In genomic region chr3:141795311-141795710, GRCh38 we compare ENCODE assay signal across 15 cellular contexts. TPM values are rescaled to one million over a fixed set of nuclear protein-coding genes. Genes with fewer than 3 reads are reported as not detected.
DNase-seq lines count a peak whose midpoint lies in the region; ATAC-seq and TF ChIP-seq lines count a peak whose summit lies in the region.
"Had no signal": no experiment of that assay in that cellular context is flagged by ENCODE, and none has a peak within 500 bp of the region (broad histone marks: within the 10 kb centered on the region; RNA-seq: fewer than 3 reads in every experiment).

No MANE protein-coding gene starts in this region.

- no peak overlapping the region for H4K5ac ChIP-seq in mesendoderm (ENCODE audit: low read length)

- TF ChIP-seq CTCF in activated CD8-positive, alpha-beta T cell treated with anti-CD3 and anti-CD28 coated beads for 36 hours (IDR thresholded peaks at IDR 0.05), result no peak
- TF ChIP-seq CTCF in thyroid gland (IDR thresholded peaks at IDR 0.05) (no peak), left ventricle myocardium inferior (IDR thresholded peaks at IDR 0.05; ENCODE audit: borderline replicate concordance) (no peak)

- H3K4me3 ChIP-seq in mesendoderm (ENCODE audit: low read length) (no peak overlapping the region), thyroid gland (replicated peaks in 1 of 3) (no peak overlapping the region), left ventricle myocardium inferior (no peak overlapping the region)
- H3K4me3 ChIP-seq: heart right ventricle, pancreas, testis had no signal

- H3K4me3 Mint-ChIP-seq in activated CD8-positive, alpha-beta T cell treated with anti-CD3 and anti-CD28 coated beads for 36 hours, result no peak overlapping the region
- no peak overlapping the region for H3K4me3 Mint-ChIP-seq in activated CD8-positive, alpha-beta T cell treated with anti-CD3 and anti-CD28 coated beads, Interleukin-2, amount 10 ng/mL, durations not matched to agents 7 days and 5 days
- H3K4me3 Mint-ChIP-seq in activated T-cell treated with anti-CD3 and anti-CD28 coated beads, Interleukin-2, amount 50 U/mL, for 24 hours, result peak overlapping the region; percentile 84

- H3K27ac Mint-ChIP-seq in activated CD8-positive, alpha-beta T cell treated with anti-CD3 and anti-CD28 coated beads for 36 hours, result peak overlapping the region; percentile 99
- no peak overlapping the region for H3K27ac Mint-ChIP-seq in activated CD8-positive, alpha-beta T cell treated with anti-CD3 and anti-CD28 coated beads, Interleukin-2, amount 10 ng/mL, durations not matched to agents 7 days and 5 days
- peak overlapping the region; percentile 44 for H3K27ac Mint-ChIP-seq in activated T-cell treated with anti-CD3 and anti-CD28 coated beads, Interleukin-2, amount 50 U/mL, for 24 hours

- H3K4me1 ChIP-seq in mesendoderm (ENCODE audit: control insufficient read depth, low read depth, low read length) (peaks cover 8% of the 10 kb centered on the region), thyroid gland (peaks cover 28 to 30% of the 10 kb centered on the region in 2 donors), left ventricle myocardium inferior (peaks cover 29% of the 10 kb centered on the region)

- H3K9me3 ChIP-seq in thyroid gland, result no peaks in the 10 kb centered on the region
- H3K9me3 ChIP-seq in left ventricle myocardium inferior (replicated peaks), result no peaks in the 10 kb centered on the region
- H3K9me3 ChIP-seq: pancreas, testis had no signal

- no peak overlapping the region for H3K4me2 ChIP-seq in mesendoderm (ENCODE audit: low read length)

- H3K4me1 Mint-ChIP-seq in activated CD8-positive, alpha-beta T cell treated with anti-CD3 and anti-CD28 coated beads for 36 hours (ENCODE audit: low read depth), result peaks cover 51% of the 10 kb centered on the region
- H3K4me1 Mint-ChIP-seq in activated CD8-positive, alpha-beta T cell treated with anti-CD3 and anti-CD28 coated beads, Interleukin-2, amount 10 ng/mL, durations not matched to agents 7 days and 5 days (ENCODE audit: low read depth), result peaks cover 52% of the 10 kb centered on the region
- peaks cover 59% of the 10 kb centered on the region for H3K4me1 Mint-ChIP-seq in activated T-cell treated with anti-CD3 and anti-CD28 coated beads, Interleukin-2, amount 50 U/mL, for 24 hours (ENCODE audit: low read depth)

- H3K27me3 ChIP-seq in mesendoderm (ENCODE audit: insufficient read depth, low read length, poor library complexity) (no peaks in the 10 kb centered on the region), thyroid gland (no peaks in the 10 kb centered on the region), left ventricle myocardium inferior (ENCODE audit: low read depth) (no peaks in the 10 kb centered on the region)
- H3K27me3 ChIP-seq: heart right ventricle, pancreas, testis had no signal

- H3K36me3 ChIP-seq in mesendoderm (ENCODE audit: control insufficient read depth, insufficient read depth, low read length) (no peaks in the 10 kb centered on the region), thyroid gland (no peaks in the 10 kb centered on the region), left ventricle myocardium inferior (no peaks in the 10 kb centered on the region)
- H3K36me3 ChIP-seq: heart right ventricle, pancreas had no signal

- H3K56ac ChIP-seq in mesendoderm (ENCODE audit: low read length), result peak overlapping the region; percentile 51

- DNase-seq in activated CD8-positive, alpha-beta T cell treated with anti-CD3 and anti-CD28 coated beads for 36 hours, result peak; percentile 53
- DNase-seq in activated CD8-positive, alpha-beta T cell treated with anti-CD3 and anti-CD28 coated beads, Interleukin-2, amount 10 ng/mL, durations not matched to agents 7 days and 5 days, result no peak
- DNase-seq in activated T-cell treated with anti-CD3 and anti-CD28 coated beads, Interleukin-2, amount 50 U/mL, for 24 hours, result peak; percentile 46
- peak; percentile 16 for DNase-seq in mesendoderm
- DNase-seq in thyroid gland, result no peak
- no peak for DNase-seq in left ventricle myocardium inferior
- DNase-seq in germinal center (ENCODE audit: low spot score), result no peak
- no peak for DNase-seq in HT-29 (ENCODE audit: low spot score)
- DNase-seq: NCI-H1048, NCI-H446 treated with DMSO at 0.1 percent for 48 hours, pancreas had no signal

- H3K18ac ChIP-seq in mesendoderm (ENCODE audit: low read length), result no peak overlapping the region

- no peak overlapping the region for H3K4ac ChIP-seq in mesendoderm (ENCODE audit: low read depth, low read length)

- no peaks in the 10 kb centered on the region for H3K27me3 Mint-ChIP-seq in activated CD8-positive, alpha-beta T cell treated with anti-CD3 and anti-CD28 coated beads for 36 hours
- H3K27me3 Mint-ChIP-seq in activated CD8-positive, alpha-beta T cell treated with anti-CD3 and anti-CD28 coated beads, Interleukin-2, amount 10 ng/mL, durations not matched to agents 7 days and 5 days (ENCODE audit: low read depth), result no peaks in the 10 kb centered on the region
- no peaks in the 10 kb centered on the region for H3K27me3 Mint-ChIP-seq in activated T-cell treated with anti-CD3 and anti-CD28 coated beads, Interleukin-2, amount 50 U/mL, for 24 hours

- H3K9me3 Mint-ChIP-seq in activated CD8-positive, alpha-beta T cell treated with anti-CD3 and anti-CD28 coated beads for 36 hours, result no peaks in the 10 kb centered on the region
- peaks cover 3% of the 10 kb centered on the region for H3K9me3 Mint-ChIP-seq in activated CD8-positive, alpha-beta T cell treated with anti-CD3 and anti-CD28 coated beads, Interleukin-2, amount 10 ng/mL, durations not matched to agents 7 days and 5 days (ENCODE audit: insufficient read depth)
- H3K9me3 Mint-ChIP-seq in activated T-cell treated with anti-CD3 and anti-CD28 coated beads, Interleukin-2, amount 50 U/mL, for 24 hours, result no peaks in the 10 kb centered on the region

- no peaks in the 10 kb centered on the region for H3K79me1 ChIP-seq in mesendoderm (ENCODE audit: low read length)

- no peak overlapping the region for H2AK5ac ChIP-seq in mesendoderm (ENCODE audit: low read length)

- no peak overlapping the region for H3K23ac ChIP-seq in mesendoderm (ENCODE audit: low read length)

- H2BK5ac ChIP-seq in mesendoderm (ENCODE audit: low read length), result no peak overlapping the region

- CTCF ChIA-PET in activated CD8-positive, alpha-beta T cell treated with anti-CD3 and anti-CD28 coated beads for 36 hours (lab: Charles Lee), result interaction anchor here (1.0 to 2.7 kb wide), 2 partner anchors 57 kb away, joined by 3 to 15 read pairs; partner anchors contain the start of gene RNF7
- CTCF ChIA-PET in activated CD8-positive, alpha-beta T cell treated with anti-CD3 and anti-CD28 coated beads, Interleukin-2, amount 10 ng/mL, durations not matched to agents 7 days and 5 days (lab: Charles Lee), result interaction anchor here (2.4 kb wide), 1 partner anchor 80 kb away, joined by 11 read pairs; no protein-coding TSS in a partner anchor

- H2BK15ac ChIP-seq in mesendoderm (replicated peaks; ENCODE audit: low read depth), result no peak overlapping the region

- POLR2A ChIA-PET in activated CD8-positive, alpha-beta T cell treated with anti-CD3 and anti-CD28 coated beads for 36 hours (lab: Charles Lee), result interaction anchor here (0.7 to 3.6 kb wide), 6 partner anchors 16 to 117 kb away, joined by 3 to 19 read pairs (median 8); partner anchors contain the start of genes ATP1B3 and RNF7
- POLR2A ChIA-PET in activated CD8-positive, alpha-beta T cell treated with anti-CD3 and anti-CD28 coated beads, Interleukin-2, amount 10 ng/mL, durations not matched to agents 7 days and 5 days (lab: Charles Lee), result interaction anchor here (0.9 kb wide), 1 partner anchor 56 kb away, joined by 3 read pairs; no protein-coding TSS in a partner anchor

- WGBS in mesendoderm (ENCODE audit: extremely low coverage, insufficient coverage, low lambda C conversion rate), result no CpG with 5 or more reads among the region's 4 CpGs
- 84 to 92% methylated on average over 4 of the region's 4 CpGs for WGBS in thyroid gland, 2 donors

- no peak overlapping the region for H3K9ac ChIP-seq in mesendoderm (ENCODE audit: low read length)

- intact Hi-C loops in activated CD8-positive, alpha-beta T cell treated with anti-CD3 and anti-CD28 coated beads for 36 hours (cut with micrococcal nuclease), result loop anchor here (5.0 kb wide), 1 partner anchor 82 kb away; the partner anchor contains the start of gene ATP1B3
- intact Hi-C loops in thyroid gland (cut with DNase I) (loop anchor here (10.0 kb wide), 1 partner anchor 79 kb away; the partner anchor contains the start of gene ATP1B3), left ventricle myocardium inferior (cut with micrococcal nuclease) (no loop called here)

- H3K27ac ChIP-seq in mesendoderm (ENCODE audit: low read depth, low read length) (no peak overlapping the region), thyroid gland (peak overlapping the region in 2 of 3 donors; percentile 92 to 96), left ventricle myocardium inferior (replicated peaks) (no peak overlapping the region)
- H3K27ac ChIP-seq: pancreas, testis had no signal

- ATAC-seq in activated CD8-positive, alpha-beta T cell treated with anti-CD3 and anti-CD28 coated beads for 36 hours, result peak; percentile 6
- no peak for ATAC-seq in activated CD8-positive, alpha-beta T cell treated with anti-CD3 and anti-CD28 coated beads, Interleukin-2, amount 10 ng/mL, durations not matched to agents 7 days and 5 days

- H2BK120ac ChIP-seq in mesendoderm (ENCODE audit: low read depth, low read length), result no peak overlapping the region

- TF ChIP-seq POLR2A in thyroid gland (IDR thresholded peaks at IDR 0.05), result no peak

- no peaks in the 10 kb centered on the region for H3K79me2 ChIP-seq in mesendoderm (ENCODE audit: control insufficient read depth, insufficient read depth, low read length)

- H4K8ac ChIP-seq in mesendoderm (ENCODE audit: low read depth, low read length), result no peak overlapping the region

- no peaks in the 10 kb centered on the region for H3K36me3 Mint-ChIP-seq in activated CD8-positive, alpha-beta T cell treated with anti-CD3 and anti-CD28 coated beads for 36 hours (ENCODE audit: low read depth)
- H3K36me3 Mint-ChIP-seq in activated CD8-positive, alpha-beta T cell treated with anti-CD3 and anti-CD28 coated beads, Interleukin-2, amount 10 ng/mL, durations not matched to agents 7 days and 5 days (ENCODE audit: low read depth), result peaks cover under 1% of the 10 kb centered on the region
- H3K36me3 Mint-ChIP-seq in activated T-cell treated with anti-CD3 and anti-CD28 coated beads, Interleukin-2, amount 50 U/mL, for 24 hours (ENCODE audit: low read depth), result no peaks in the 10 kb centered on the region

RNA-seq across cellular contexts. Expression of gene GRK7, which starts 32.1 kb away (rescaled TPM):
- under 1 TPM; 0.07 to 0.09 TPM for total RNA-seq in activated CD8-positive, alpha-beta T cell treated with anti-CD3 and anti-CD28 coated beads for 36 hours
- not detected for total RNA-seq in activated CD8-positive, alpha-beta T cell treated with anti-CD3 and anti-CD28 coated beads, Interleukin-2, amount 10 ng/mL, durations not matched to agents 7 days and 5 days
- polyA plus RNA-seq in mesendoderm (2013, experiment 1 of 2), result not detected
- 0.01 TPM for polyA plus RNA-seq in mesendoderm (2013, experiment 2 of 2)
- total RNA-seq in thyroid gland, result not detected
- total RNA-seq in left ventricle myocardium inferior, result not detected
- 0.03 TPM in 1 of 2 replicates, not detected in the other for total RNA-seq in HT-29 (2014; rRNA removed; shearing (Covaris generic))
- total RNA-seq: G401, pancreas had no signal
- polyA plus RNA-seq: liver had no signal

RNA-seq across cellular contexts. Expression of gene RNF7, which starts 57.2 kb away (rescaled TPM):
- 10 to 100 TPM; 56.1 to 57.9 TPM for total RNA-seq in activated CD8-positive, alpha-beta T cell treated with anti-CD3 and anti-CD28 coated beads for 36 hours
- 10 to 100 TPM; 58.5 to 61.2 TPM for total RNA-seq in activated CD8-positive, alpha-beta T cell treated with anti-CD3 and anti-CD28 coated beads, Interleukin-2, amount 10 ng/mL, durations not matched to agents 7 days and 5 days
- 135 TPM for polyA plus RNA-seq in mesendoderm (2013, experiment 1 of 2)
- polyA plus RNA-seq in mesendoderm (2013, experiment 2 of 2), result 134 TPM
- total RNA-seq in thyroid gland, result 100 to 1,000 TPM in 1 of 4 donors, 10 to 100 TPM in 3; 56.5 to 114 (median 79.1) TPM
- total RNA-seq in left ventricle myocardium inferior, result 89.6 TPM
- total RNA-seq in HT-29 (2014; rRNA removed; shearing (Covaris generic)), result 27.7 and 28.8 TPM in 2 replicates

Comparison
In these comparisons a context has a peak if more than half of its experiments do, and no peak if none do; other contexts are left out.
1. DNase-seq: peak in activated CD8-positive, alpha-beta T cell treated with anti-CD3 and anti-CD28 coated beads for 36 hours (single experiment), activated T-cell treated with anti-CD3 and anti-CD28 coated beads, Interleukin-2, amount 50 U/mL, for 24 hours (single experiment) and mesendoderm (single experiment); none in activated CD8-positive, alpha-beta T cell treated with anti-CD3 and anti-CD28 coated beads, Interleukin-2, amount 10 ng/mL, durations not matched to agents 7 days and 5 days (single experiment), thyroid gland (0 of 2), left ventricle myocardium inferior (single experiment), germinal center (single experiment) and HT-29 (single experiment).
2. H3K27ac ChIP-seq: peak in thyroid gland (2 of 3); none in mesendoderm (single experiment) and left ventricle myocardium inferior (single experiment).